11 cellular contexts compared by ENCODE assay signal in genomic region chr4:87103086-87103485, GRCh38.
DNase-seq lines count a peak whose midpoint lies in the region; ATAC-seq, FAIRE-seq and TF ChIP-seq lines count a peak whose summit lies in the region.
"Had no signal": no experiment of that assay in that cellular context is flagged by ENCODE, and none has a peak within 500 bp of the region (broad histone marks: within the 10 kb centered on the region; RNA-seq: fewer than 3 reads in every experiment).

No MANE protein-coding gene starts in this region.

- peak; percentile 29 for FAIRE-seq in endometrium (lab: Jason Lieb, UNC)

- H3K4me3 Mint-ChIP-seq in osteocyte (ENCODE audit: unreplicated experiment), result no peak overlapping the region
- no peak overlapping the region for H3K4me3 Mint-ChIP-seq in stimulated activated memory B cell treated with anti-CD40 and anti-IgM and Interleukin-4, amounts not matched to agents 10 μg/mL and 1 μg/mL and 100 μg/mL, for 72 hours
- H3K4me3 Mint-ChIP-seq: brain, memory B cell had no signal

- H3K27me3 ChIP-seq in A673 (replicated peaks; ENCODE audit: insufficient read depth, low read depth, low read length, poor library complexity), result no peaks in the 10 kb centered on the region
- H3K27me3 ChIP-seq in PC-3 (ENCODE audit: low read length), result no peaks in the 10 kb centered on the region

- CTCF ChIA-PET in A673 (lab: Charles Lee) (no interaction called here), PC-3 (lab: Charles Lee) (interaction anchor here (1.2 kb wide), 1 partner anchor 181 kb away, joined by 4 read pairs; no protein-coding TSS in a partner anchor)

- DNase-seq in A673 (ENCODE audit: low spot score) (no peak), PC-3 (no peak), osteocyte (ENCODE audit: extremely low spot score, unreplicated experiment) (no peak), HCEC 1CT (no peak), occipital lobe (lab: John Stamatoyannopoulos, UW) (no peak)
- DNase-seq: NCI-H446 had no signal

- no peak overlapping the region for H2AFZ ChIP-seq in PC-3 (ENCODE audit: low read length)

- H3K9ac ChIP-seq in PC-3 (ENCODE audit: low read length), result no peak overlapping the region

- no peaks in the 10 kb centered on the region for H3K9me3 Mint-ChIP-seq in osteocyte (ENCODE audit: unreplicated experiment)
- H3K9me3 Mint-ChIP-seq in stimulated activated memory B cell treated with anti-CD40 and anti-IgM and Interleukin-4, amounts not matched to agents 10 μg/mL and 1 μg/mL and 100 μg/mL, for 72 hours, result no peaks in the 10 kb centered on the region
- H3K9me3 Mint-ChIP-seq: brain, memory B cell had no signal

- intact Hi-C loops in A673 (cut with micrococcal nuclease; ENCODE audit: unreplicated experiment) (no loop called here), PC-3 (cut with micrococcal nuclease) (loop anchor here (1.0 kb wide), 1 partner anchor 42 kb away; no protein-coding TSS in a partner anchor)

- no peaks in the 10 kb centered on the region for H3K79me2 ChIP-seq in PC-3 (ENCODE audit: low read length)

- BruUV-seq in A673 (replicated peaks; lab: Mats Ljungman, UMichigan), result no TSS peak
- BruUV-seq in PC-3 (replicated peaks; lab: Mats Ljungman, UMichigan), result no TSS peak

- TF ChIP-seq CTCF in A673 (conservative IDR thresholded peaks at IDR 0.05; ENCODE audit: low read depth, low read length) (no peak), PC-3 (conservative IDR thresholded peaks at IDR 0.05; ENCODE audit: low read depth, low read length) (no peak), osteocyte (IDR thresholded peaks at IDR 0.05) (no peak)

- H3K27ac ChIP-seq in A673 (ENCODE audit: low read depth, low read length, poor library complexity, severe bottlenecking), result peak overlapping the region; percentile 77
- peak overlapping the region; percentile 84 for H3K27ac ChIP-seq in PC-3 (ENCODE audit: low read length)

- no peaks in the 10 kb centered on the region for H4K20me1 ChIP-seq in PC-3 (ENCODE audit: low read length)

- H3K4me1 ChIP-seq in A673 (ENCODE audit: insufficient read depth, low read length, poor library complexity, severe bottlenecking) (peaks cover 28% of the 10 kb centered on the region), PC-3 (ENCODE audit: insufficient read depth, low read length) (peaks cover 31% of the 10 kb centered on the region)

- peaks cover 7% of the 10 kb centered on the region for H3F3A ChIP-seq in PC-3 (ENCODE audit: low read length, unreplicated experiment)

- peak overlapping the region; percentile 91 for H3K27ac Mint-ChIP-seq in osteocyte (ENCODE audit: unreplicated experiment)
- no peak overlapping the region for H3K27ac Mint-ChIP-seq in stimulated activated memory B cell treated with anti-CD40 and anti-IgM and Interleukin-4, amounts not matched to agents 10 μg/mL and 1 μg/mL and 100 μg/mL, for 72 hours
- H3K27ac Mint-ChIP-seq: memory B cell had no signal

- no peaks in the 10 kb centered on the region for H3K9me2 ChIP-seq in PC-3 (replicated peaks; ENCODE audit: low read length)

- POLR2A ChIA-PET in A673 (lab: Charles Lee; ENCODE audit: low non-redundant PET), result no interaction called here
- POLR2A ChIA-PET in PC-3 (lab: Charles Lee; ENCODE audit: unreplicated experiment), result interaction anchor here (0.7 kb wide), 1 partner anchor 116 kb away, joined by 4 read pairs; no protein-coding TSS in a partner anchor

- H3K36me3 Mint-ChIP-seq in osteocyte (ENCODE audit: unreplicated experiment), result peaks cover 15% of the 10 kb centered on the region
- peaks cover 22% of the 10 kb centered on the region for H3K36me3 Mint-ChIP-seq in stimulated activated memory B cell treated with anti-CD40 and anti-IgM and Interleukin-4, amounts not matched to agents 10 μg/mL and 1 μg/mL and 100 μg/mL, for 72 hours

- H3K27me3 Mint-ChIP-seq in osteocyte (ENCODE audit: unreplicated experiment), result no peaks in the 10 kb centered on the region
- no peaks in the 10 kb centered on the region for H3K27me3 Mint-ChIP-seq in stimulated activated memory B cell treated with anti-CD40 and anti-IgM and Interleukin-4, amounts not matched to agents 10 μg/mL and 1 μg/mL and 100 μg/mL, for 72 hours
- H3K27me3 Mint-ChIP-seq: brain, memory B cell had no signal

- no peaks in the 10 kb centered on the region for H3K36me3 ChIP-seq in A673 (ENCODE audit: insufficient read depth, low read length, poor library complexity, severe bottlenecking)
- no peaks in the 10 kb centered on the region; the same call in 1 of the 2 replicates for H3K36me3 ChIP-seq in PC-3 (ENCODE audit: low read depth, low read length)

- H3K4me3 ChIP-seq in A673 (ENCODE audit: low read depth, low read length, poor library complexity, severe bottlenecking), result no peak overlapping the region
- H3K4me3 ChIP-seq in PC-3 (ENCODE audit: low read length), result peak overlapping the region; percentile 46; the same call in 1 of the 2 replicates

- H3K9me3 ChIP-seq in A673 (ENCODE audit: low read depth, low read length, poor library complexity, severe bottlenecking), result no peaks in the 10 kb centered on the region
- no peaks in the 10 kb centered on the region for H3K9me3 ChIP-seq in PC-3 (ENCODE audit: low read length)

- peak overlapping the region; percentile 79 for H3K4me2 ChIP-seq in PC-3 (ENCODE audit: low read length)

- peaks cover 49% of the 10 kb centered on the region for H3K4me1 Mint-ChIP-seq in osteocyte (ENCODE audit: unreplicated experiment)
- H3K4me1 Mint-ChIP-seq in stimulated activated memory B cell treated with anti-CD40 and anti-IgM and Interleukin-4, amounts not matched to agents 10 μg/mL and 1 μg/mL and 100 μg/mL, for 72 hours, result peaks cover 5% of the 10 kb centered on the region

- ATAC-seq in PC-3, result no peak
- no peak for ATAC-seq in HG02623 (IDR thresholded peaks at IDR 0.05; ENCODE audit: unreplicated experiment)
- ATAC-seq in stimulated activated memory B cell treated with anti-CD40 and anti-IgM and Interleukin-4, amounts not matched to agents 10 μg/mL and 1 μg/mL and 100 μg/mL, for 72 hours, result no peak
